10 cellular contexts compared by ENCODE assay signal in the genomic region with DNA sequence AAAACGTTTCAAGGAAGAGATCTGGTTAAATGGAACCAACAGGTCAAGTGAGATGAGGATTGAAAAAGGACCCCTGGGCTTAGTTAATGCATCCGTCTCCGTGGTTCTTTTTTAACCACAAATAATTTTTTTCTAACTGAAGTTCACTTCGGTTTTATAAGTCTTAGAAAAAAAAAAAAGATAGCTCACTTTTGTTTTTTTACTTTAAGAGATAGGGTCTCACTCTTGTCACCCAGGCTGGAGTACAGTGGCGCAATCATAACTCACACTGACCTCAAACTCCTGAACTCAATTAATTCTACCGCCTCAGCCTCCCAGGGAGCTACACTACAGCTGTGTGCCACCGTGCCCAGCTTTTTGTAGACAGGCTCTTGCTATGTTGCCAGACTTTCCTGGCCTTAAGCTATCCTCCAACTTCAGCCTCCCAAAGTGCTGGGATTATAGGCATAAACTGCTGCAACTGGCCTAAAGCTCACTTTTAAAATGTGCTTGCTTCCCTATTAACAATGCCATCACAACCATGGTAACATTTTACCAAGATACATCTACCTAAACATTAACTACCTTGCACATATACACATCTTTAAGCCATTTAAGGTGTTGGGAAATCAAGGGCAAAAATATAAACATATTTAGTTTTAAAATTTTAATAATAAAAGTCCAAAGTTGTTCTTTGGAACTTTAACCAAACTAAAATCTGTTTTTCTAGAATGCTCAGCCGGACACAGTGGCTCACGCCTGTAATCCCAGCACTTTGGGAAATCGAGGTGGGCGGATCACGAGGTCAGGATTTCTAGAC. TPM values are rescaled to one million over a fixed set of nuclear protein-coding genes. Genes with fewer than 3 reads are reported as not detected.
A peak's percentile ranks its signal among the peaks of the same experiment; 100 is the strongest.
DNase-seq lines count a peak whose midpoint lies in the region; ATAC-seq and TF ChIP-seq lines count a peak whose summit lies in the region.
"Had no signal": no experiment of that assay in that cellular context is flagged by ENCODE, and none has a peak within 500 bp of the region (broad histone marks: within the 10 kb centered on the region; RNA-seq: fewer than 3 reads in every experiment).

No MANE protein-coding gene starts in this region.

- H3K27me3 ChIP-seq in BLaER1 = no peaks in the 10 kb centered on the region
- no peaks in the 10 kb centered on the region for H3K27me3 ChIP-seq in H9 (ENCODE audit: insufficient read depth, low read length)

- no peak overlapping the region for H2BK12ac ChIP-seq in H9 (ENCODE audit: insufficient read length, low read depth, low read length)

- peaks cover 59% of the 10 kb centered on the region for H3K4me1 ChIP-seq in BLaER1
- H3K4me1 ChIP-seq in H9 (ENCODE audit: insufficient read depth, low read length) = peaks cover 2% of the 10 kb centered on the region; the same call in 1 of the 2 replicates
- peaks cover 19% of the 10 kb centered on the region for H3K4me1 ChIP-seq in mucosa of descending colon (ENCODE audit: low read depth)

- H3K4me2 ChIP-seq in BLaER1 (peak overlapping the region; percentile 21), H9 (ENCODE audit: insufficient read depth, insufficient read length, low read length) (peak overlapping the region; percentile 43)

- POLR2A ChIA-PET in activated naive CD8-positive, alpha-beta T cell treated with anti-CD3 and anti-CD28 coated beads, Interleukin-2, amount 10 ng/mL, durations not matched to agents 7 days and 5 days (lab: Charles Lee) = interaction anchor here (0.7 to 1.7 kb wide), 3 partner anchors 10 to 71 kb away, joined by 3 to 5 read pairs (median 3); no protein-coding TSS in a partner anchor

- H3K4me1 Mint-ChIP-seq in H9 = peaks cover 41 to 54% of the 10 kb centered on the region in 2 experiments
- peaks cover 55% of the 10 kb centered on the region for H3K4me1 Mint-ChIP-seq in activated naive CD8-positive, alpha-beta T cell treated with anti-CD3 and anti-CD28 coated beads, Interleukin-2, amount 10 ng/mL, durations not matched to agents 7 days and 5 days

- no peak overlapping the region for H2BK5ac ChIP-seq in H9 (ENCODE audit: insufficient read length, low read length)

- H3K18ac ChIP-seq in H9 (ENCODE audit: insufficient read length, low read depth, low read length) = no peak overlapping the region

- no peak overlapping the region for H4K5ac ChIP-seq in H9 (ENCODE audit: insufficient read length, low read depth, low read length)

- H2BK20ac ChIP-seq in H9 (ENCODE audit: low read depth, low read length, poor library complexity, severe bottlenecking) = no peak overlapping the region

- no peak overlapping the region for H3T11ph ChIP-seq in H9 (ENCODE audit: low read length)

- H3K56ac ChIP-seq in H9 (ENCODE audit: insufficient read length, low read depth, low read length) = no peak overlapping the region

- peaks cover 3% of the 10 kb centered on the region for H3K23me2 ChIP-seq in H9 (ENCODE audit: insufficient read length, low read depth, low read length, poor library complexity, severe bottlenecking)

- WGBS in H9 (ENCODE audit: extremely low coverage, insufficient read length, low lambda C conversion rate) = no CpG with 5 or more reads among the region's 12 CpGs

- H3K27ac Mint-ChIP-seq in H9 = peak overlapping the region; percentile 68 to 80 (median 72); a peak in 4 of 7 replicates
- H3K27ac Mint-ChIP-seq in activated naive CD8-positive, alpha-beta T cell treated with anti-CD3 and anti-CD28 coated beads, Interleukin-2, amount 10 ng/mL, durations not matched to agents 7 days and 5 days = peak overlapping the region; percentile 10

- no peaks in the 10 kb centered on the region; a peak in 1 of 5 replicates for H3K9me3 Mint-ChIP-seq in H9
- H3K9me3 Mint-ChIP-seq in activated naive CD8-positive, alpha-beta T cell treated with anti-CD3 and anti-CD28 coated beads, Interleukin-2, amount 10 ng/mL, durations not matched to agents 7 days and 5 days = no peaks in the 10 kb centered on the region

- no peak for DNase-seq in H9
- DNase-seq in activated naive CD8-positive, alpha-beta T cell treated with anti-CD3 and anti-CD28 coated beads, Interleukin-2, amount 10 ng/mL, durations not matched to agents 7 days and 5 days = no peak
- DNase-seq in mucosa of descending colon = no peak
- no peak for DNase-seq in kidney tubule cell (ENCODE audit: low spot score)
- DNase-seq in AML-193 (lab: John Stamatoyannopoulos, UW) = no peak
- DNase-seq in stimulated activated CD8-positive, alpha-beta memory T cell treated with anti-CD3 and anti-CD28 coated beads, Interleukin-4, amount 100 ng/mL, for 48 hours = no peak
- DNase-seq: hippocampal formation, NCI-H1694 had no signal

- no peak overlapping the region for H4K8ac ChIP-seq in H9 (replicated peaks; ENCODE audit: insufficient read length, low read depth, low read length)

- H3K9ac ChIP-seq in BLaER1 (peak overlapping the region; percentile 40; the same call in 1 of the 2 replicates), H9 (ENCODE audit: extremely low read depth, insufficient read length, low read length) (peak overlapping the region; percentile 37)

- H3K36me3 Mint-ChIP-seq in H9 (ENCODE audit: insufficient read depth in 1 of 3, low read depth in 3 of 3) = peaks cover 56 to 92% (median 76%) of the 10 kb centered on the region in 3 experiments
- H3K36me3 Mint-ChIP-seq in activated naive CD8-positive, alpha-beta T cell treated with anti-CD3 and anti-CD28 coated beads, Interleukin-2, amount 10 ng/mL, durations not matched to agents 7 days and 5 days = peaks cover 48% of the 10 kb centered on the region

- H2AK5ac ChIP-seq in H9 (ENCODE audit: insufficient read length, low read length) = no peak overlapping the region

- no peak overlapping the region for H3K4ac ChIP-seq in H9 (ENCODE audit: low read depth, low read length)

- H3K36me3 ChIP-seq in BLaER1 = peaks cover 99% of the 10 kb centered on the region
- H3K36me3 ChIP-seq in mucosa of descending colon (ENCODE audit: low read depth) = no peaks in the 10 kb centered on the region

- H3K14ac ChIP-seq in H9 (ENCODE audit: insufficient read depth, low read length) = no peak overlapping the region

- H3K27ac ChIP-seq in BLaER1 = no peak overlapping the region
- H3K27ac ChIP-seq in H9 (ENCODE audit: insufficient read length, low read depth, low read length) = no peak overlapping the region

- intact Hi-C loops in mucosa of descending colon (cut with DNase I, micrococcal nuclease) = no loop called here

- H2BK120ac ChIP-seq in H9 (ENCODE audit: low read depth, low read length, poor library complexity, severe bottlenecking) = no peak overlapping the region

- peaks cover 87% of the 10 kb centered on the region for H3K79me2 ChIP-seq in H9 (ENCODE audit: insufficient read depth, low read length)

- peaks cover 3% of the 10 kb centered on the region for H3K79me1 ChIP-seq in H9 (ENCODE audit: insufficient read depth, low read depth, low read length, poor library complexity, severe bottlenecking)

- TF ChIP-seq CTCF in H9 (conservative IDR thresholded peaks at IDR 0.05) (no peak), mucosa of descending colon (IDR thresholded peaks at IDR 0.05) (no peak)

- H3K9me3 ChIP-seq in BLaER1 (no peaks in the 10 kb centered on the region), H9 (ENCODE audit: control insufficient read depth, low read depth, low read length) (no peaks in the 10 kb centered on the region), mucosa of descending colon (no peaks in the 10 kb centered on the region)

- peaks cover 100% of the 10 kb centered on the region for H4K20me1 ChIP-seq in BLaER1
- no peaks in the 10 kb centered on the region for H4K20me1 ChIP-seq in H9 (ENCODE audit: control insufficient read depth, insufficient read depth, insufficient read length)

- H3K23ac ChIP-seq in H9 (ENCODE audit: insufficient read length, low read depth, low read length) = no peak overlapping the region

- no peak overlapping the region for H3K4me3 ChIP-seq in BLaER1
- H3K4me3 ChIP-seq in mucosa of descending colon = no peak overlapping the region

- H3K27me3 Mint-ChIP-seq in H9 (ENCODE audit: low read depth) = no peaks in the 10 kb centered on the region; the same call in 1 of the 2 replicates
- no peaks in the 10 kb centered on the region for H3K27me3 Mint-ChIP-seq in activated naive CD8-positive, alpha-beta T cell treated with anti-CD3 and anti-CD28 coated beads, Interleukin-2, amount 10 ng/mL, durations not matched to agents 7 days and 5 days

- no peak overlapping the region for H4K91ac ChIP-seq in H9 (ENCODE audit: insufficient read length, low read depth, low read length)

- no peak overlapping the region for H2AFZ ChIP-seq in H9 (ENCODE audit: low read length)

- ATAC-seq in activated naive CD8-positive, alpha-beta T cell treated with anti-CD3 and anti-CD28 coated beads, Interleukin-2, amount 10 ng/mL, durations not matched to agents 7 days and 5 days (ENCODE audit: low read depth) = no peak
- ATAC-seq in mucosa of descending colon = peak; percentile 13
- ATAC-seq in HG02840 (IDR thresholded peaks at IDR 0.05; ENCODE audit: low FRiP score, unreplicated experiment) = no peak

- no peak overlapping the region for H2BK15ac ChIP-seq in H9 (ENCODE audit: low read depth, low read length)

- peak overlapping the region; percentile 0 to 55; a peak in 4 of 5 replicates for H3K4me3 Mint-ChIP-seq in H9
- H3K4me3 Mint-ChIP-seq in activated naive CD8-positive, alpha-beta T cell treated with anti-CD3 and anti-CD28 coated beads, Interleukin-2, amount 10 ng/mL, durations not matched to agents 7 days and 5 days = peak overlapping the region; percentile 53

RNA-seq across cellular contexts. Expression of a gene that starts 11.6 kb away (rescaled TPM):
- total RNA-seq in H9 (2021) = 1,044 and 1,062 TPM in 2 replicates
- 100 to 1,000 TPM; 658 to 677 TPM for total RNA-seq in activated naive CD8-positive, alpha-beta T cell treated with anti-CD3 and anti-CD28 coated beads, Interleukin-2, amount 10 ng/mL, durations not matched to agents 7 days and 5 days
- 100 to 1,000 TPM; 273 to 334 (median 312) TPM for total RNA-seq in mucosa of descending colon

RNA-seq across cellular contexts. Expression of a gene that starts 22.3 kb away (rescaled TPM):
- total RNA-seq in H9 (2021) (0.07 and 0.59 TPM in 2 replicates), mucosa of descending colon (under 1 TPM in 2 of 3 donors, not detected in 1; 0.09 to 0.20 TPM)
- not detected for total RNA-seq in activated naive CD8-positive, alpha-beta T cell treated with anti-CD3 and anti-CD28 coated beads, Interleukin-2, amount 10 ng/mL, durations not matched to agents 7 days and 5 days
